29 cellular contexts compared by ENCODE assay signal in the genomic region with DNA sequence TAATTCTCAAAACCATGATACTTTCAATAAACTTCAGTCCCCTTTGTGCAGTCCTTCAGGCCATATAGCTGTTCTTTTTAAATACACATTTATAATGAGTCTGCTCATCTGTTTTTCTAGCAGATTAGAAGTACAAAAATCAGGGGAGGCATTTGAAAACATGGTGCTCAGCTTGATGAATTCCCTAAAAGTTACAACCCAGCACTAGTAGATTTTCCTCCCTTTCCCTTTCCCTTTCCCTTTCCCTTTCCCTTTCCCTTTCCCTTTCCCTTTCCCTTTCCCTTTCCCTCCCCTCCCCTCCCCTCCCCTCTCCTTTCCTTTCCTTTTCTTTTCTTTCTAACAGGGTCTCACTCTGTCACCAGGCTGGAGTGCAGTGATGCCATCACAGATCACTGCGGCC.
"Had no signal": no experiment of that assay in that cellular context is flagged by ENCODE, and none has a peak within 500 bp of the region (broad histone marks: within the 10 kb centered on the region; RNA-seq: fewer than 3 reads in every experiment).

No MANE protein-coding gene starts in this region.

- H3K9me3 Mint-ChIP-seq: natural killer cell treated with Interleukin-12 subunit alpha and Interleukin-12 subunit beta and Interleukin-15 and Interleukin-18, amount 100 ng/mL, for 72 hours; neural progenitor cell had no signal

- H3K9ac ChIP-seq: neural progenitor cell, parathyroid adenoma had no signal

- H3K27me3 ChIP-seq: neural progenitor cell, ovary, spleen, suprapubic skin, testis, tibial artery, transverse colon, upper lobe of left lung, vagina had no signal

- H2AFZ ChIP-seq: neural progenitor cell, parathyroid adenoma had no signal

- H3K27ac ChIP-seq: neural progenitor cell, ovary, parathyroid adenoma, psoas muscle, skin epidermis, spleen, suprapubic skin, testis, tibial artery, transverse colon, upper lobe of left lung, vagina had no signal

- H3K27ac Mint-ChIP-seq: natural killer cell treated with Interleukin-12 subunit alpha and Interleukin-12 subunit beta and Interleukin-15 and Interleukin-18, amount 100 ng/mL, for 72 hours; neural progenitor cell; progenitor cell of endocrine pancreas; stimulated activated memory B cell treated with anti-CD40 and anti-IgM and Interleukin-4, amounts not matched to agents 10 μg/mL and 1 μg/mL and 100 μg/mL, for 72 hours; stimulated activated naive CD8-positive, alpha-beta T cell treated with anti-CD3 and anti-CD28 coated beads, Interleukin-15, amount 100 ng/mL, for 72 hours had no signal

- DNase-seq: naive thymus-derived CD8-positive, alpha-beta T cell; occipital lobe; ovary; posterior cingulate gyrus; psoas muscle; right cardiac atrium; spleen; stimulated activated CD4-positive, alpha-beta T cell treated with anti-CD3 and anti-CD28 coated beads, Interleukin-12 subunit alpha, Interleukin-12 subunit beta, amount 100 ng/mL, for 4 hours; stimulated activated CD4-positive, alpha-beta T cell treated with anti-CD3 and anti-CD28 coated beads, Interleukin-1b, Interleukin-23, amount 100 ng/mL, for 48 hours; stimulated activated CD4-positive, alpha-beta T cell treated with anti-CD3 and anti-CD28 coated beads, Interleukin-4, amount 100 ng/mL, for 1 hour; stimulated activated CD4-positive, alpha-beta T cell treated with anti-CD3 and anti-CD28 coated beads, Interleukin-4, amount 100 ng/mL, for 4 hours; stimulated activated CD8-positive, alpha-beta memory T cell treated with anti-CD3 and anti-CD28 coated beads, Interleukin-4, amount 100 ng/mL, for 48 hours; stimulated activated naive CD4-positive, alpha-beta T cell; stimulated activated naive CD8-positive, alpha-beta T cell treated with anti-CD3 and anti-CD28 coated beads, Interleukin-15, amount 100 ng/mL, for 72 hours; stimulated activated naive CD8-positive, alpha-beta T cell treated with anti-CD3 and anti-CD28 coated beads, Interleukin-15, Interleukin-2, amounts not matched to agents 100 U/mL and 50 U/mL, for 24 hours; substantia nigra; testis; tibial artery; transverse colon; upper lobe of left lung had no signal

- H3K27me3 Mint-ChIP-seq: natural killer cell treated with Interleukin-12 subunit alpha and Interleukin-12 subunit beta and Interleukin-15 and Interleukin-18, amount 100 ng/mL, for 72 hours; progenitor cell of endocrine pancreas; stimulated activated memory B cell treated with anti-CD40 and anti-IgM and Interleukin-4, amounts not matched to agents 10 μg/mL and 1 μg/mL and 100 μg/mL, for 72 hours; stimulated activated naive CD8-positive, alpha-beta T cell treated with anti-CD3 and anti-CD28 coated beads, Interleukin-15, amount 100 ng/mL, for 72 hours had no signal

- H3K36me3 Mint-ChIP-seq: naive thymus-derived CD8-positive, alpha-beta T cell; natural killer cell treated with Interleukin-12 subunit alpha and Interleukin-12 subunit beta and Interleukin-15 and Interleukin-18, amount 100 ng/mL, for 72 hours; neural progenitor cell; stimulated activated memory B cell treated with anti-CD40 and anti-IgM and Interleukin-4, amounts not matched to agents 10 μg/mL and 1 μg/mL and 100 μg/mL, for 72 hours had no signal

- H3K4me3 ChIP-seq: neural progenitor cell, ovary, psoas muscle, skin epidermis, smooth muscle cell, spleen, suprapubic skin, testis, tibial artery, transverse colon, upper lobe of left lung, vagina had no signal

- H3K4me2 ChIP-seq: neural progenitor cell, smooth muscle cell had no signal

- H3K4me1 Mint-ChIP-seq: naive thymus-derived CD8-positive, alpha-beta T cell; neural progenitor cell; stimulated activated naive CD8-positive, alpha-beta T cell treated with anti-CD3 and anti-CD28 coated beads, Interleukin-15, amount 100 ng/mL, for 72 hours had no signal

- H3K79me2 ChIP-seq: parathyroid adenoma had no signal

- H3K4me3 Mint-ChIP-seq: naive thymus-derived CD8-positive, alpha-beta T cell; natural killer cell treated with Interleukin-12 subunit alpha and Interleukin-12 subunit beta and Interleukin-15 and Interleukin-18, amount 100 ng/mL, for 72 hours; neural progenitor cell; stimulated activated memory B cell treated with anti-CD40 and anti-IgM and Interleukin-4, amounts not matched to agents 10 μg/mL and 1 μg/mL and 100 μg/mL, for 72 hours; stimulated activated naive CD8-positive, alpha-beta T cell treated with anti-CD3 and anti-CD28 coated beads, Interleukin-15, amount 100 ng/mL, for 72 hours had no signal

- H3K9me3 ChIP-seq: ovary, psoas muscle, suprapubic skin, testis, tibial artery, transverse colon, upper lobe of left lung, vagina had no signal

- H3K36me3 ChIP-seq: neural progenitor cell, ovary, spleen, suprapubic skin, tibial artery, transverse colon, upper lobe of left lung, vagina had no signal

- H3K4me1 ChIP-seq: neural progenitor cell, parathyroid adenoma, psoas muscle, spleen, suprapubic skin, testis, tibial artery, transverse colon, upper lobe of left lung, vagina had no signal
